In genomic region chr16:27257271-27257670, GRCh38 we compare ENCODE assay signal across 26 cellular contexts. TPM values are rescaled to one million over a fixed set of nuclear protein-coding genes. Genes with fewer than 3 reads are reported as not detected.
DNase-seq lines count a peak whose midpoint lies in the region; ATAC-seq and TF ChIP-seq lines count a peak whose summit lies in the region.
"Had no signal": no experiment of that assay in that cellular context is flagged by ENCODE, and none has a peak within 500 bp of the region (broad histone marks: within the 10 kb centered on the region; RNA-seq: fewer than 3 reads in every experiment).

No MANE protein-coding gene starts in this region.

- H3K27ac ChIP-seq in muscle layer of duodenum (ENCODE audit: low read length) (peak overlapping the region; percentile 85), suprapubic skin (peak overlapping the region; percentile 1)
- H3K27ac ChIP-seq: C4-2B, ovary, WERI-Rb-1 had no signal

- H3K27ac Mint-ChIP-seq in activated CD8-positive, alpha-beta T cell treated with anti-CD3 and anti-CD28 coated beads for 36 hours, result peak overlapping the region; percentile 2
- peak overlapping the region; percentile 88 for H3K27ac Mint-ChIP-seq in activated naive CD8-positive, alpha-beta T cell
- H3K27ac Mint-ChIP-seq: natural killer cell had no signal

- no peak for TF ChIP-seq CTCF in activated CD8-positive, alpha-beta T cell treated with anti-CD3 and anti-CD28 coated beads for 36 hours (IDR thresholded peaks at IDR 0.05)
- no peak for TF ChIP-seq CTCF in suprapubic skin (IDR thresholded peaks at IDR 0.05)

- TF ChIP-seq POLR2A in suprapubic skin (IDR thresholded peaks at IDR 0.05), result no peak

- peaks cover 17 to 18% of the 10 kb centered on the region in 2 donors for H3K36me3 ChIP-seq in muscle layer of duodenum (ENCODE audit: control insufficient read depth in 1 of 2, insufficient read depth in 2 of 2, low read length in 2 of 2)
- H3K36me3 ChIP-seq in suprapubic skin, result peaks cover 5% of the 10 kb centered on the region
- H3K36me3 ChIP-seq: ovary, WERI-Rb-1 had no signal

- no peak for TF ChIP-seq EP300 in suprapubic skin (IDR thresholded peaks at IDR 0.05)

- ATAC-seq in activated CD8-positive, alpha-beta T cell treated with anti-CD3 and anti-CD28 coated beads for 36 hours, result no peak
- ATAC-seq in Right ventricle myocardium inferior (no peak), SK-N-SH treated with all-trans-retinoic acid at 6 μM for 48 hours (no peak)
- ATAC-seq: heart left ventricle, natural killer cell, right lobe of liver had no signal

- WGBS in suprapubic skin, result 92% methylated on average over 14 of the region's 14 CpGs

- H3K27me3 ChIP-seq in muscle layer of duodenum (ENCODE audit: low read depth, low read length) (no peaks in the 10 kb centered on the region), suprapubic skin (no peaks in the 10 kb centered on the region)
- H3K27me3 ChIP-seq: heart left ventricle, ovary, right lobe of liver had no signal

- no peak for DNase-seq in activated CD8-positive, alpha-beta T cell treated with anti-CD3 and anti-CD28 coated beads for 36 hours
- no peak for DNase-seq in suprapubic skin (ENCODE audit: low spot score in 2 of 2)
- DNase-seq in NCI-H446 treated with DMSO at 0.1 percent for 48 hours (lab: John Stamatoyannopoulos, UW), result no peak
- DNase-seq in Right ventricle myocardium inferior (ENCODE audit: missing footprints), result no peak
- DNase-seq: activated T-cell treated with anti-CD3 and anti-CD28 coated beads for 4 hours, anterior cingulate cortex, caudate nucleus, dermis blood vessel endothelial cell, DMS79 treated with DMSO at 0.1 percent for 48 hours, GM23248, heart left ventricle, natural killer cell, NCI-H1105 treated with DMSO at 0.1 percent for 48 hours, NCI-H2029, NCI-H226, NCI-H748 treated with DMSO at 0.1 percent for 48 hours, ovary, RPMI8226, SK-N-SH, substantia nigra, WERI-Rb-1 had no signal

- H3K4me1 Mint-ChIP-seq in activated CD8-positive, alpha-beta T cell treated with anti-CD3 and anti-CD28 coated beads for 36 hours (ENCODE audit: low read depth), result peaks cover 79% of the 10 kb centered on the region
- peaks cover 79% of the 10 kb centered on the region for H3K4me1 Mint-ChIP-seq in activated naive CD8-positive, alpha-beta T cell (ENCODE audit: low read depth)

- H3K9me3 Mint-ChIP-seq in activated CD8-positive, alpha-beta T cell treated with anti-CD3 and anti-CD28 coated beads for 36 hours, result no peaks in the 10 kb centered on the region
- no peaks in the 10 kb centered on the region for H3K9me3 Mint-ChIP-seq in activated naive CD8-positive, alpha-beta T cell (ENCODE audit: low read depth)
- H3K9me3 Mint-ChIP-seq: natural killer cell had no signal

- no peak overlapping the region for H3K4me3 Mint-ChIP-seq in activated CD8-positive, alpha-beta T cell treated with anti-CD3 and anti-CD28 coated beads for 36 hours
- H3K4me3 Mint-ChIP-seq in activated naive CD8-positive, alpha-beta T cell, result no peak overlapping the region
- H3K4me3 Mint-ChIP-seq: natural killer cell had no signal

- peaks cover 0 to 15% of the 10 kb centered on the region in 2 donors for H3K4me1 ChIP-seq in muscle layer of duodenum (ENCODE audit: control insufficient read depth in 1 of 2, insufficient read depth in 2 of 2, low read length in 2 of 2)
- H3K4me1 ChIP-seq in suprapubic skin, result peaks cover 21% of the 10 kb centered on the region

- POLR2A ChIA-PET in activated CD8-positive, alpha-beta T cell treated with anti-CD3 and anti-CD28 coated beads for 36 hours (lab: Charles Lee), result interaction anchor here (1.2 to 1.7 kb wide), 5 partner anchors 11 to 61 kb away, joined by 3 to 7 read pairs (median 3); partner anchors contain the start of gene NSMCE1

- intact Hi-C loops in activated CD8-positive, alpha-beta T cell treated with anti-CD3 and anti-CD28 coated beads for 36 hours (cut with micrococcal nuclease), result no loop called here
- intact Hi-C loops in Right ventricle myocardium inferior (cut with DNase I), result no loop called here

- H3K9me3 ChIP-seq in muscle layer of duodenum (ENCODE audit: control insufficient read depth in 1 of 2, low read length in 2 of 2) (no peaks in the 10 kb centered on the region), suprapubic skin (no peaks in the 10 kb centered on the region)
- H3K9me3 ChIP-seq: heart left ventricle, ovary, right lobe of liver, SK-N-SH had no signal

- H3K36me3 Mint-ChIP-seq in activated CD8-positive, alpha-beta T cell treated with anti-CD3 and anti-CD28 coated beads for 36 hours (ENCODE audit: low read depth), result peaks cover 56% of the 10 kb centered on the region
- H3K36me3 Mint-ChIP-seq in activated naive CD8-positive, alpha-beta T cell, result peaks cover 24% of the 10 kb centered on the region

- H3K27me3 Mint-ChIP-seq in activated CD8-positive, alpha-beta T cell treated with anti-CD3 and anti-CD28 coated beads for 36 hours, result no peaks in the 10 kb centered on the region
- no peaks in the 10 kb centered on the region for H3K27me3 Mint-ChIP-seq in activated naive CD8-positive, alpha-beta T cell

- CTCF ChIA-PET in activated CD8-positive, alpha-beta T cell treated with anti-CD3 and anti-CD28 coated beads for 36 hours (lab: Charles Lee), result interaction anchor here (1.5 to 3.3 kb wide), 3 partner anchors 13 to 111 kb away, joined by 3 to 19 read pairs (median 5); no protein-coding TSS in a partner anchor

- no peak overlapping the region for H3K4me3 ChIP-seq in muscle layer of duodenum (ENCODE audit: low read depth in 1 of 2, low read length in 2 of 2)
- H3K4me3 ChIP-seq in suprapubic skin, result no peak overlapping the region
- H3K4me3 ChIP-seq: GM23248, heart left ventricle, ovary, right lobe of liver had no signal

TF ChIP-seq in SK-N-SH treated with all-trans-retinoic acid at 6 μM for 48 hours, 23 proteins besides CTCF, POLR2A, EP300 and RAD21 (continues in another document):
- TF ChIP-seq CSDC2 (CRISPR knock-in tag; IDR thresholded peaks at IDR 0.05) (no peak), GLIS3 (CRISPR knock-in tag; IDR thresholded peaks at IDR 0.05) (no peak), TSHZ2 (CRISPR knock-in tag; IDR thresholded peaks at IDR 0.05) (no peak), RARB (CRISPR knock-in tag; IDR thresholded peaks at IDR 0.05) (no peak), TOX (CRISPR knock-in tag; IDR thresholded peaks at IDR 0.05; ENCODE audit: borderline replicate concordance) (no peak), OSR1 (CRISPR knock-in tag; IDR thresholded peaks at IDR 0.05) (no peak), BACH2 (CRISPR knock-in tag; IDR thresholded peaks at IDR 0.05; ENCODE audit: borderline replicate concordance) (no peak), ZFP3 (CRISPR knock-in tag; IDR thresholded peaks at IDR 0.05) (no peak), ISL1 (CRISPR knock-in tag; IDR thresholded peaks at IDR 0.05) (no peak), TCF4 (CRISPR knock-in tag; IDR thresholded peaks at IDR 0.05; ENCODE audit: borderline replicate concordance) (no peak), ZNF8 (CRISPR knock-in tag; IDR thresholded peaks at IDR 0.05) (no peak), CSRNP3 (CRISPR knock-in tag; IDR thresholded peaks at IDR 0.05) (no peak)

RNA-seq across cellular contexts. Expression of gene NSMCE1, which starts 11.3 kb away (rescaled TPM):
- 100 to 1,000 TPM; 150 to 156 TPM for total RNA-seq in activated CD8-positive, alpha-beta T cell treated with anti-CD3 and anti-CD28 coated beads for 36 hours
- total RNA-seq in suprapubic skin, result 10 to 100 TPM; 23.0 to 32.2 (median 29.3) TPM
- total RNA-seq in Right ventricle myocardium inferior, result 35.8 TPM

RNA-seq across cellular contexts. Expression of gene KDM8, which starts 53.9 kb away (rescaled TPM):
- 10 to 100 TPM; 10.9 to 12.7 TPM for total RNA-seq in activated CD8-positive, alpha-beta T cell treated with anti-CD3 and anti-CD28 coated beads for 36 hours
- total RNA-seq in suprapubic skin, result 1 to 10 TPM; 1.3 to 5.0 (median 3.7) TPM
- total RNA-seq in Right ventricle myocardium inferior, result 3.5 TPM

RNA-seq across cellular contexts. Expression of gene IL4R, which starts 56.5 kb away (rescaled TPM):
- 100 to 1,000 TPM; 236 to 245 TPM for total RNA-seq in activated CD8-positive, alpha-beta T cell treated with anti-CD3 and anti-CD28 coated beads for 36 hours
- total RNA-seq in suprapubic skin, result 10 to 100 TPM; 27.2 to 32.8 (median 30.5) TPM
- total RNA-seq in Right ventricle myocardium inferior, result 11.1 TPM

Comparison
In these comparisons a context has a peak if more than half of its experiments do, and no peak if none do; other contexts are left out.
1. RNA of gene IL4R, which starts 56.5 kb away (total RNA-seq): 236 to 245 TPM in activated CD8-positive, alpha-beta T cell treated with anti-CD3 and anti-CD28 coated beads for 36 hours; 27.2 to 32.8 TPM in suprapubic skin and 11.1 TPM in Right ventricle myocardium inferior (single experiment); every median in the first group is over 4 times any median in the second.